Comparison of ENCODE assay signal across 15 cellular contexts in genomic region chr18:23776306-23776705, GRCh38.
DNase-seq lines count a peak whose midpoint lies in the region; ATAC-seq and TF ChIP-seq lines count a peak whose summit lies in the region.
"Had no signal": no experiment of that assay in that cellular context is flagged by ENCODE, and none has a peak within 500 bp of the region (broad histone marks: within the 10 kb centered on the region; RNA-seq: fewer than 3 reads in every experiment).

No MANE protein-coding gene starts in this region.

- H3K9me3 Mint-ChIP-seq in endodermal cell (no peaks in the 10 kb centered on the region), neural crest cell (no peaks in the 10 kb centered on the region)
- H3K9me3 Mint-ChIP-seq: CD8-positive, alpha-beta memory T cell had no signal

- H3K27me3 Mint-ChIP-seq in endodermal cell (ENCODE audit: insufficient read depth) (no peaks in the 10 kb centered on the region), neural crest cell (ENCODE audit: low read depth) (no peaks in the 10 kb centered on the region)

- peaks cover 6% of the 10 kb centered on the region for H3K4me1 ChIP-seq in Loucy (ENCODE audit: insufficient read depth, low read length, poor library complexity, severe bottlenecking)
- no peaks in the 10 kb centered on the region for H3K4me1 ChIP-seq in endodermal cell (ENCODE audit: control insufficient read depth, insufficient read depth, low read length)
- H3K4me1 ChIP-seq: Caco-2, HAP-1 had no signal

- H4K20me1 ChIP-seq in Loucy (ENCODE audit: insufficient read depth, low read length, poor library complexity, severe bottlenecking) = no peaks in the 10 kb centered on the region

- H3K79me2 ChIP-seq in Loucy (ENCODE audit: insufficient read depth, low read length) = no peaks in the 10 kb centered on the region

- H3F3A ChIP-seq in Loucy (ENCODE audit: low read depth) = no peaks in the 10 kb centered on the region

- peak overlapping the region; percentile 39; the same call in 1 of the 2 replicates for H2AFZ ChIP-seq in Loucy (ENCODE audit: low read length)
- H2AFZ ChIP-seq: GM23248 had no signal

- H3K27ac ChIP-seq in endodermal cell (ENCODE audit: low read depth, low read length) = no peak overlapping the region
- H3K27ac ChIP-seq: GM23248 had no signal

- H3K36me3 Mint-ChIP-seq in endodermal cell (ENCODE audit: low read depth) = no peaks in the 10 kb centered on the region
- H3K36me3 Mint-ChIP-seq in neural crest cell (ENCODE audit: low read depth) = no peaks in the 10 kb centered on the region
- H3K36me3 Mint-ChIP-seq: CD4-positive, CD25-positive, alpha-beta regulatory T cell had no signal

- H3K9ac ChIP-seq in Loucy (ENCODE audit: low read depth, low read length, poor library complexity, severe bottlenecking) = no peak overlapping the region
- no peak overlapping the region for H3K9ac ChIP-seq in endodermal cell (ENCODE audit: extremely low read depth, low read length, poor library complexity, severe bottlenecking)
- H3K9ac ChIP-seq: GM23248 had no signal

- no peaks in the 10 kb centered on the region for H3K27me3 ChIP-seq in Loucy (ENCODE audit: insufficient read depth, low read length, poor library complexity, severe bottlenecking)
- no peaks in the 10 kb centered on the region for H3K27me3 ChIP-seq in endodermal cell (ENCODE audit: control insufficient read depth, insufficient read depth, low read length, poor library complexity, severe bottlenecking)
- H3K27me3 ChIP-seq: BE2C had no signal

- DNase-seq in COLO829 (ENCODE audit: low spot score) (peak; percentile 71), endodermal cell (peak; percentile 24), neural crest cell (ENCODE audit: low read depth, low spot score) (no peak), ecto neural progenitor cell (ENCODE audit: low spot score) (no peak)
- DNase-seq: ACHN; BE2C; C1 segment of cervical spinal cord; Caco-2; CD4-positive, CD25-positive, alpha-beta regulatory T cell; CD8-positive, alpha-beta memory T cell; GM23248 had no signal

- H3K36me3 ChIP-seq in Loucy (ENCODE audit: insufficient read depth, low read length) (no peaks in the 10 kb centered on the region), endodermal cell (ENCODE audit: control insufficient read depth, insufficient read depth, low read length) (no peaks in the 10 kb centered on the region)
- H3K36me3 ChIP-seq: BE2C, HAP-1 had no signal

- 92 to 100% methylated on average over 1 to 3 of the region's 3 CpGs for WGBS in endodermal cell (ENCODE audit: insufficient coverage in 1 of 2, insufficient read length in 1 of 2), 2 experiments

- H3K9me2 ChIP-seq in Loucy (replicated peaks; ENCODE audit: low read depth, low read length) = no peaks in the 10 kb centered on the region

- H3K4me3 Mint-ChIP-seq in endodermal cell (no peak overlapping the region), neural crest cell (no peak overlapping the region)
- H3K4me3 Mint-ChIP-seq: CD4-positive, CD25-positive, alpha-beta regulatory T cell; CD8-positive, alpha-beta memory T cell had no signal

- no peak overlapping the region for H3K4me3 ChIP-seq in Loucy (ENCODE audit: low read length, poor library complexity, severe bottlenecking)
- no peak overlapping the region for H3K4me3 ChIP-seq in endodermal cell (ENCODE audit: low read length)
- H3K4me3 ChIP-seq: GM23248, HAP-1 had no signal

- H3K4me1 Mint-ChIP-seq in endodermal cell = peaks cover 2% of the 10 kb centered on the region
- H3K4me1 Mint-ChIP-seq in neural crest cell = peaks cover 15% of the 10 kb centered on the region
- H3K4me1 Mint-ChIP-seq: CD4-positive, CD25-positive, alpha-beta regulatory T cell; CD8-positive, alpha-beta memory T cell had no signal

- no peak for TF ChIP-seq CTCF in Loucy (conservative IDR thresholded peaks at IDR 0.05; ENCODE audit: low read length)
- no peak for TF ChIP-seq CTCF in endodermal cell (conservative IDR thresholded peaks at IDR 0.05)
- TF ChIP-seq CTCF in neural crest cell (conservative IDR thresholded peaks at IDR 0.05) = no peak

- ATAC-seq in GM21717 (IDR thresholded peaks at IDR 0.05; ENCODE audit: unreplicated experiment) (no peak), HG03521 (IDR thresholded peaks at IDR 0.05; ENCODE audit: unreplicated experiment) (no peak)

- no peak overlapping the region for H3K4me2 ChIP-seq in Loucy (ENCODE audit: low read depth, low read length, poor library complexity, severe bottlenecking)

- H3K27ac Mint-ChIP-seq in endodermal cell = no peak overlapping the region
- peak overlapping the region; percentile 83 for H3K27ac Mint-ChIP-seq in neural crest cell (ENCODE audit: unreplicated experiment)
- H3K27ac Mint-ChIP-seq: CD4-positive, CD25-positive, alpha-beta regulatory T cell; CD8-positive, alpha-beta memory T cell had no signal

- H3K9me3 ChIP-seq in Loucy (ENCODE audit: insufficient read depth, low read depth, low read length) (no peaks in the 10 kb centered on the region), endodermal cell (ENCODE audit: control insufficient read depth, low read length) (no peaks in the 10 kb centered on the region)
- H3K9me3 ChIP-seq: BE2C, Caco-2, HAP-1 had no signal

Comparison
In these comparisons a context has a peak if more than half of its experiments do, and no peak if none do; other contexts are left out.
1. DNase-seq: peak in COLO829 (single experiment) and endodermal cell (single experiment); none in neural crest cell (single experiment) and ecto neural progenitor cell (single experiment).